ENCODE assay signal across 9 cellular contexts in genomic region chr6:35299674-35300073, GRCh38. TPM values are rescaled to one million over a fixed set of nuclear protein-coding genes. Genes with fewer than 3 reads are reported as not detected.
DNase-seq lines count a peak whose midpoint lies in the region; ATAC-seq, FAIRE-seq and TF ChIP-seq lines count a peak whose summit lies in the region.
"Had no signal": no experiment of that assay in that cellular context is flagged by ENCODE, and none has a peak within 500 bp of the region (broad histone marks: within the 10 kb centered on the region; RNA-seq: fewer than 3 reads in every experiment).

No MANE protein-coding gene starts in this region.

- H3K4me1 ChIP-seq in lower lobe of right lung = peaks cover 56% of the 10 kb centered on the region

- H3K36me3 ChIP-seq in lower lobe of right lung = peaks cover 20% of the 10 kb centered on the region

- ATAC-seq in lower lobe of right lung (peak in 1 of 2 donors; percentile 33), GM21367 (IDR thresholded peaks at IDR 0.05; ENCODE audit: unreplicated experiment) (no peak), GM18907 (IDR thresholded peaks at IDR 0.05; ENCODE audit: unreplicated experiment) (no peak)

- TF ChIP-seq CTCF in lower lobe of right lung (IDR thresholded peaks at IDR 0.05) = no peak

- peak overlapping the region; percentile 61 for H3K4me3 ChIP-seq in lower lobe of right lung

- DNase-seq in AML-193 (lab: John Stamatoyannopoulos, UW) (peak; percentile 93 to 94), GM19239 (ENCODE audit: insufficient read length, low spot score) (no peak), UCSD-AML1 (lab: John Stamatoyannopoulos, UW; ENCODE audit: unreplicated experiment) (peak; percentile 80), lower lobe of right lung (peak; percentile 67), GM03348 (ENCODE audit: low spot score) (no peak)
- no peak for DNase-seq in activated CD4-positive, CD25-positive, alpha-beta regulatory T cell (lab: John Stamatoyannopoulos, UW)
- DNase-seq: NCI-H1694 had no signal

- H3K9me3 ChIP-seq in lower lobe of right lung = no peaks in the 10 kb centered on the region

- peak overlapping the region; percentile 87 for H3K27ac ChIP-seq in lower lobe of right lung

- peak; percentile 11 for FAIRE-seq in GM19239 (lab: Jason Lieb, UNC)

- intact Hi-C loops in lower lobe of right lung (cut with DNase I) = no loop called here

- no peaks in the 10 kb centered on the region for H3K27me3 ChIP-seq in lower lobe of right lung (ENCODE audit: low read depth)

RNA-seq across cellular contexts. Expression of gene DEF6, which starts 2.1 kb away (rescaled TPM):
- 21.5 TPM for total RNA-seq in lower lobe of right lung

RNA-seq across cellular contexts. Expression of gene ZNF76, which starts 40.1 kb away (rescaled TPM):
- 39.4 TPM for total RNA-seq in lower lobe of right lung

RNA-seq across cellular contexts. Expression of gene PPARD, which starts 42.7 kb away (rescaled TPM):
- total RNA-seq in lower lobe of right lung = 30.2 TPM

Comparison
In these comparisons a context has a peak if more than half of its experiments do, and no peak if none do; other contexts are left out.
1. DNase-seq: peak in AML-193 (2 of 2), UCSD-AML1 (single experiment) and lower lobe of right lung (single experiment); none in GM19239 (single experiment), activated CD4-positive, CD25-positive, alpha-beta regulatory T cell (0 of 4) and GM03348 (single experiment).